In genomic region chr12:54370218-54370730, GRCh38 we compare ENCODE assay signal across 1 cellular context.
A peak's percentile ranks its signal among the peaks of the same experiment; 100 is the strongest.
TF ChIP-seq lines count a peak whose summit lies in the region.

No MANE protein-coding gene starts in this region.

TF ChIP-seq in K562, 482 proteins besides CTCF, POLR2A, EP300 and RAD21 (continued from another document and continues in another):
- 0 out of 2 replicates have a peak, but pooled peaks have one; percentile 34 for TF ChIP-seq MAX (CRISPR knock-in tag; IDR thresholded peaks at IDR 0.05)
- peak; percentile 72 for TF ChIP-seq XRCC5 (IDR thresholded peaks at IDR 0.05; ENCODE audit: low read depth, low read length)
- peak; percentile 89; the same call in 1 of the 2 replicates for TF ChIP-seq HNRNPL (IDR thresholded peaks at IDR 0.05; ENCODE audit: low read depth, low read length)
- TF ChIP-seq GABPB1 (CRISPR knock-in tag; IDR thresholded peaks at IDR 0.05): peak; percentile 52; the same call in 1 of the 2 replicates
- 0 out of 4 replicates have a peak, but pooled peaks of 1 of the 2 experiments have one; percentile 31 for TF ChIP-seq NRF1 (conservative IDR thresholded peaks at IDR 0.05 in 1 of 2, IDR thresholded peaks at IDR 0.05 in 1 of 2)
- TF ChIP-seq, protein P1, sequence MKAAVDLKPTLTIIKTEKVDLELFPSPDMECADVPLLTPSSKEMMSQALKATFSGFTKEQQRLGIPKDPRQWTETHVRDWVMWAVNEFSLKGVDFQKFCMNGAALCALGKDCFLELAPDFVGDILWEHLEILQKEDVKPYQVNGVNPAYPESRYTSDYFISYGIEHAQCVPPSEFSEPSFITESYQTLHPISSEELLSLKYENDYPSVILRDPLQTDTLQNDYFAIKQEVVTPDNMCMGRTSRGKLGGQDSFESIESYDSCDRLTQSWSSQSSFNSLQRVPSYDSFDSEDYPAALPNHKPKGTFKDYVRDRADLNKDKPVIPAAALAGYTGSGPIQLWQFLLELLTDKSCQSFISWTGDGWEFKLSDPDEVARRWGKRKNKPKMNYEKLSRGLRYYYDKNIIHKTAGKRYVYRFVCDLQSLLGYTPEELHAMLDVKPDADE (conservative IDR thresholded peaks at IDR 0.05; ENCODE audit: control insufficient read depth, low read depth, low read length): peak; percentile 76
- TF ChIP-seq TAF1 (IDR thresholded peaks at IDR 0.05; ENCODE audit: control insufficient read depth, extremely low read depth, insufficient read depth, low read length, severe bottlenecking): peak; percentile 7
- peak; percentile 75 for TF ChIP-seq MTA2 (IDR thresholded peaks at IDR 0.05; ENCODE audit: low read depth)
- peak; percentile 39; the same call in 1 of the 2 replicates for TF ChIP-seq RBFOX2 (IDR thresholded peaks at IDR 0.05; ENCODE audit: low read depth, low read length)
- TF ChIP-seq ESRRB (CRISPR knock-in tag; IDR thresholded peaks at IDR 0.05; ENCODE audit: borderline replicate concordance): no peak
- peak in 1 of 2 experiments; percentile 46; a peak in 1 of 4 replicates for TF ChIP-seq SIN3A (IDR thresholded peaks at IDR 0.05; ENCODE audit: borderline replicate concordance in 2 of 2, control insufficient read depth in 1 of 2, low read depth in 2 of 2, low read length in 2 of 2)
- TF ChIP-seq, protein P2, sequence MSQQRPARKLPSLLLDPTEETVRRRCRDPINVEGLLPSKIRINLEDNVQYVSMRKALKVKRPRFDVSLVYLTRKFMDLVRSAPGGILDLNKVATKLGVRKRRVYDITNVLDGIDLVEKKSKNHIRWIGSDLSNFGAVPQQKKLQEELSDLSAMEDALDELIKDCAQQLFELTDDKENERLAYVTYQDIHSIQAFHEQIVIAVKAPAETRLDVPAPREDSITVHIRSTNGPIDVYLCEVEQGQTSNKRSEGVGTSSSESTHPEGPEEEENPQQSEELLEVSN (IDR thresholded peaks at IDR 0.05; ENCODE audit: borderline replicate concordance in 1 of 2, extremely low read depth in 1 of 2, insufficient read depth in 1 of 2, insufficient read length in 1 of 2, low read depth in 1 of 2, low read length in 1 of 2, poor library complexity in 1 of 2, severe bottlenecking in 1 of 2): peak; percentile 34 to 66
- 0 out of 2 replicates have a peak, but pooled peaks have one; percentile 8 for TF ChIP-seq RAD51 (IDR thresholded peaks at IDR 0.05; ENCODE audit: borderline replicate concordance, low read depth)
- peak in 2 of 3 experiments; percentile 55 to 67 for TF ChIP-seq YY1 (IDR thresholded peaks at IDR 0.05; ENCODE audit: borderline replicate concordance in 1 of 3, control insufficient read depth in 1 of 3, extremely low read depth in 1 of 3, insufficient read depth in 3 of 3, insufficient read length in 1 of 3, insufficient replicate concordance in 2 of 3, low read depth in 1 of 3, low read length in 2 of 3)
- TF ChIP-seq ZNF592 (IDR thresholded peaks at IDR 0.05): peak; percentile 84
- peak; percentile 99 for TF ChIP-seq GATAD2A (IDR thresholded peaks at IDR 0.05)
- TF ChIP-seq DEAF1 (CRISPR knock-in tag; IDR thresholded peaks at IDR 0.05): peak; percentile 31; the same call in 1 of the 2 replicates
- TF ChIP-seq, protein P3, sequence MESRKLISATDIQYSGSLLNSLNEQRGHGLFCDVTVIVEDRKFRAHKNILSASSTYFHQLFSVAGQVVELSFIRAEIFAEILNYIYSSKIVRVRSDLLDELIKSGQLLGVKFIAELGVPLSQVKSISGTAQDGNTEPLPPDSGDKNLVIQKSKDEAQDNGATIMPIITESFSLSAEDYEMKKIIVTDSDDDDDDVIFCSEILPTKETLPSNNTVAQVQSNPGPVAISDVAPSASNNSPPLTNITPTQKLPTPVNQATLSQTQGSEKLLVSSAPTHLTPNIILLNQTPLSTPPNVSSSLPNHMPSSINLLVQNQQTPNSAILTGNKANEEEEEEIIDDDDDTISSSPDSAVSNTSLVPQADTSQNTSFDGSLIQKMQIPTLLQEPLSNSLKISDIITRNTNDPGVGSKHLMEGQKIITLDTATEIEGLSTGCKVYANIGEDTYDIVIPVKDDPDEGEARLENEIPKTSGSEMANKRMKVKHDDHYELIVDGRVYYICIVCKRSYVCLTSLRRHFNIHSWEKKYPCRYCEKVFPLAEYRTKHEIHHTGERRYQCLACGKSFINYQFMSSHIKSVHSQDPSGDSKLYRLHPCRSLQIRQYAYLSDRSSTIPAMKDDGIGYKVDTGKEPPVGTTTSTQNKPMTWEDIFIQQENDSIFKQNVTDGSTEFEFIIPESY (CRISPR knock-in tag; IDR thresholded peaks at IDR 0.05): peak; percentile 97
- no peak for TF ChIP-seq CUX1 (CRISPR knock-in tag; IDR thresholded peaks at IDR 0.05)
- TF ChIP-seq RUNX1 (IDR thresholded peaks at IDR 0.05; ENCODE audit: low read depth): 0 out of 2 replicates have a peak, but pooled peaks have one; percentile 43
- TF ChIP-seq ARID1B (IDR thresholded peaks at IDR 0.05): peak; percentile 24; the same call in 1 of the 2 replicates
- TF ChIP-seq RBBP5 (IDR thresholded peaks at IDR 0.05; ENCODE audit: borderline replicate concordance, insufficient read depth, low read length, poor library complexity, severe bottlenecking): peak; percentile 55
- peak; percentile 85 for TF ChIP-seq SMC3 (conservative IDR thresholded peaks at IDR 0.05; ENCODE audit: insufficient read depth, low read depth, low read length)
- peak; percentile 57 for TF ChIP-seq NFIC (IDR thresholded peaks at IDR 0.05)
- peak; percentile 78; the same call in 1 of the 2 replicates for TF ChIP-seq SMAD4 (CRISPR knock-in tag; conservative IDR thresholded peaks at IDR 0.05)
- TF ChIP-seq, protein P4, sequence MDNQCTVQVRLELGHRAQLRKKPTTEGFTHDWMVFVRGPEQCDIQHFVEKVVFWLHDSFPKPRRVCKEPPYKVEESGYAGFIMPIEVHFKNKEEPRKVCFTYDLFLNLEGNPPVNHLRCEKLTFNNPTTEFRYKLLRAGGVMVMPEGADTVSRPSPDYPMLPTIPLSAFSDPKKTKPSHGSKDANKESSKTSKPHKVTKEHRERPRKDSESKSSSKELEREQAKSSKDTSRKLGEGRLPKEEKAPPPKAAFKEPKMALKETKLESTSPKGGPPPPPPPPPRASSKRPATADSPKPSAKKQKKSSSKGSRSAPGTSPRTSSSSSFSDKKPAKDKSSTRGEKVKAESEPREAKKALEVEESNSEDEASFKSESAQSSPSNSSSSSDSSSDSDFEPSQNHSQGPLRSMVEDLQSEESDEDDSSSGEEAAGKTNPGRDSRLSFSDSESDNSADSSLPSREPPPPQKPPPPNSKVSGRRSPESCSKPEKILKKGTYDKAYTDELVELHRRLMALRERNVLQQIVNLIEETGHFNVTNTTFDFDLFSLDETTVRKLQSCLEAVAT (IDR thresholded peaks at IDR 0.05): peak; percentile 26 to 46; a peak in 1 of 4 replicates
- TF ChIP-seq MAZ (CRISPR knock-in tag; conservative IDR thresholded peaks at IDR 0.05 in 1 of 2, IDR thresholded peaks at IDR 0.05 in 1 of 2): peak; percentile 36 to 79; a peak in 2 of 4 replicates
- 0 out of 4 replicates have a peak, but pooled peaks of 1 of the 2 experiments have one; percentile 43 for TF ChIP-seq TEAD1 (CRISPR knock-in tag; IDR thresholded peaks at IDR 0.05)
- peak; percentile 43 for TF ChIP-seq POLR2G (IDR thresholded peaks at IDR 0.05; ENCODE audit: low read depth, low read length)
- TF ChIP-seq SIN3B (IDR thresholded peaks at IDR 0.05; ENCODE audit: low read depth): no peak; the same call in 1 of the 2 replicates
- TF ChIP-seq ZNF644 (tag; IDR thresholded peaks at IDR 0.05; ENCODE audit: low read depth): no peak
- 0 out of 2 replicates have a peak, but pooled peaks have one; percentile 50 for TF ChIP-seq ZBTB17 (CRISPR knock-in tag; IDR thresholded peaks at IDR 0.05)
- TF ChIP-seq HDAC1 (IDR thresholded peaks at IDR 0.05): peak; percentile 74 to 87; a peak in 3 of 4 replicates
- TF ChIP-seq, protein P5, sequence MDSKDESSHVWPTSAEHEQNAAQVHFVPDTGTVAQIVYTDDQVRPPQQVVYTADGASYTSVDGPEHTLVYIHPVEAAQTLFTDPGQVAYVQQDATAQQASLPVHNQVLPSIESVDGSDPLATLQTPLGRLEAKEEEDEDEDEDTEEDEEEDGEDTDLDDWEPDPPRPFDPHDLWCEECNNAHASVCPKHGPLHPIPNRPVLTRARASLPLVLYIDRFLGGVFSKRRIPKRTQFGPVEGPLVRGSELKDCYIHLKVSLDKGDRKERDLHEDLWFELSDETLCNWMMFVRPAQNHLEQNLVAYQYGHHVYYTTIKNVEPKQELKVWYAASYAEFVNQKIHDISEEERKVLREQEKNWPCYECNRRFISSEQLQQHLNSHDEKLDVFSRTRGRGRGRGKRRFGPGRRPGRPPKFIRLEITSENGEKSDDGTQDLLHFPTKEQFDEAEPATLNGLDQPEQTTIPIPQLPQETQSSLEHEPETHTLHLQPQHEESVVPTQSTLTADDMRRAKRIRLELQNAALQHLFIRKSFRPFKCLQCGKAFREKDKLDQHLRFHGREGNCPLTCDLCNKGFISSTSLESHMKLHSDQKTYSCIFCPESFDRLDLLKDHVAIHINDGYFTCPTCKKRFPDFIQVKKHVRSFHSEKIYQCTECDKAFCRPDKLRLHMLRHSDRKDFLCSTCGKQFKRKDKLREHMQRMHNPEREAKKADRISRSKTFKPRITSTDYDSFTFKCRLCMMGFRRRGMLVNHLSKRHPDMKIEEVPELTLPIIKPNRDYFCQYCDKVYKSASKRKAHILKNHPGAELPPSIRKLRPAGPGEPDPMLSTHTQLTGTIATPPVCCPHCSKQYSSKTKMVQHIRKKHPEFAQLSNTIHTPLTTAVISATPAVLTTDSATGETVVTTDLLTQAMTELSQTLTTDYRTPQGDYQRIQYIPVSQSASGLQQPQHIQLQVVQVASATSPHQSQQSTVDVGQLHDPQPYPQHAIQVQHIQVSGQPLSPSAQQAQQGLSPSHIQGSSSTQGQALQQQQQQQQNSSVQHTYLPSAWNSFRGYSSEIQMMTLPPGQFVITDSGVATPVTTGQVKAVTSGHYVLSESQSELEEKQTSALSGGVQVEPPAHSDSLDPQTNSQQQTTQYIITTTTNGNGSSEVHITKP (IDR thresholded peaks at IDR 0.05; ENCODE audit: partially characterized antibody): peak; percentile 69
